Comparison of ENCODE assay signal across 8 cellular contexts in the genomic region with DNA sequence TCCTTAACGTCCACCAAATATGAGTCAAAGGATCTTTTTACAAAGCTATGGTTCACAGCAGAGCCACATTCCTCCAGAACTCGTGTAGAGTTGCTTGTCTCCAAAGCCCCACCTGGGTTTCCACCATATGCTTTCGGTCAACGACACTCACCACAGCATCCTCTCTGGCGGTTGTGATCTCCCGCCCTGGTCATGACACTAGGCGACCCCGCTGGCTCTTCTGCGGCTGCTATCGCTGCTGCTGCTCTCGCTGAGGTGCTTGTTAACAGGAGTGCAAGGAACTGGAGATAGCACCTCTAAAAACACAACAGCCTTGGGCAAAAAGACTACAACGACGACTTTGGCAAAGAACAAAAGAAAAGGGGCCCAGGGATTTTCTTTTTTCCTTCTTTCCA. TPM values are rescaled to one million over a fixed set of nuclear protein-coding genes. Genes with fewer than 3 reads are reported as not detected.
DNase-seq lines count a peak whose midpoint lies in the region; ATAC-seq and TF ChIP-seq lines count a peak whose summit lies in the region.

No MANE protein-coding gene starts in this region.

- TF ChIP-seq CTCF in LNCaP clone FGC (IDR thresholded peaks at IDR 0.05; ENCODE audit: control insufficient read depth, extremely low read depth, insufficient read depth) (no peak), omental fat pad (IDR thresholded peaks at IDR 0.05) (no peak)

- peak overlapping the region; percentile 79 for H3K4me3 Mint-ChIP-seq in activated T-cell treated with anti-CD3 and anti-CD28 coated beads, Interleukin-2, amount 50 U/mL, for 24 hours

- peaks cover 42% of the 10 kb centered on the region for H3K4me1 Mint-ChIP-seq in activated T-cell treated with anti-CD3 and anti-CD28 coated beads, Interleukin-2, amount 50 U/mL, for 24 hours (ENCODE audit: low read depth)

- peak overlapping the region; percentile 75 for H3K27ac Mint-ChIP-seq in activated T-cell treated with anti-CD3 and anti-CD28 coated beads, Interleukin-2, amount 50 U/mL, for 24 hours

- H3K36me3 Mint-ChIP-seq in activated T-cell treated with anti-CD3 and anti-CD28 coated beads, Interleukin-2, amount 50 U/mL, for 24 hours (ENCODE audit: low read depth): no peaks in the 10 kb centered on the region

- no peaks in the 10 kb centered on the region for H3K9me3 Mint-ChIP-seq in activated T-cell treated with anti-CD3 and anti-CD28 coated beads, Interleukin-2, amount 50 U/mL, for 24 hours

- H3K27me3 Mint-ChIP-seq in activated T-cell treated with anti-CD3 and anti-CD28 coated beads, Interleukin-2, amount 50 U/mL, for 24 hours: peaks cover 22% of the 10 kb centered on the region

- peak; percentile 24 for DNase-seq in SKM-1 treated with dmso at 0.1 percent for 144 hours (lab: John Stamatoyannopoulos, UW; ENCODE audit: unreplicated experiment)
- DNase-seq in SKM-1 (lab: John Stamatoyannopoulos, UW; ENCODE audit: unreplicated experiment): no peak
- DNase-seq in LNCaP clone FGC (ENCODE audit: low read depth): no peak
- DNase-seq in activated T-cell treated with anti-CD3 and anti-CD28 coated beads, Interleukin-2, amount 50 U/mL, for 24 hours: peak; percentile 60
- DNase-seq in globus pallidus (ENCODE audit: low spot score): peak; percentile 19
- no peak for DNase-seq in omental fat pad (ENCODE audit: low spot score)
- DNase-seq in UCSD-AML1 (lab: John Stamatoyannopoulos, UW; ENCODE audit: unreplicated experiment): no peak

- ATAC-seq in omental fat pad (ENCODE audit: low FRiP score) (peak; percentile 35), GM21717 (IDR thresholded peaks at IDR 0.05; ENCODE audit: unreplicated experiment) (no peak)

- peak overlapping the region; percentile 45 for H3K4me3 ChIP-seq in LNCaP clone FGC (ENCODE audit: low read depth, low read length)

RNA-seq across cellular contexts. Expression of gene SLC40A1, which starts 0.3 kb away (rescaled TPM):
- total RNA-seq in omental fat pad: 100 to 1,000 TPM in 3 of 4 donors, 10 to 100 TPM in 1; 34.8 to 227 (median 108) TPM

Comparison
In these comparisons a context has a peak if more than half of its experiments do, and no peak if none do; other contexts are left out.
1. DNase-seq: peak in SKM-1 treated with dmso at 0.1 percent for 144 hours (single experiment), activated T-cell treated with anti-CD3 and anti-CD28 coated beads, Interleukin-2, amount 50 U/mL, for 24 hours (single experiment) and globus pallidus (single experiment); none in SKM-1 (single experiment), LNCaP clone FGC (single experiment), omental fat pad (single experiment) and UCSD-AML1 (single experiment).